In genomic region chr11:6745465-6746015, GRCh38 we compare ENCODE assay signal across 8 cellular contexts. TPM values are rescaled to one million over a fixed set of nuclear protein-coding genes. Genes with fewer than 3 reads are reported as not detected.
DNase-seq lines count a peak whose midpoint lies in the region; ATAC-seq and TF ChIP-seq lines count a peak whose summit lies in the region.

No MANE protein-coding gene starts in this region.

- POLR2A ChIA-PET in activated CD4-positive, alpha-beta T cell treated with anti-CD3 and anti-CD28 coated beads for 36 hours (lab: Charles Lee): interaction anchor here (0.7 to 0.9 kb wide), 3 partner anchors 9 to 860 kb away, joined by 3 to 10 read pairs (median 8); partner anchors contain the start of gene MRPL17

- intact Hi-C loops in activated CD4-positive, alpha-beta T cell treated with anti-CD3 and anti-CD28 coated beads for 36 hours (cut with DNase I, micrococcal nuclease): loop anchor here (1.0 to 10.0 kb wide), 7 partner anchors 7 to 767 kb away; partner anchors contain the start of genes ILK (in 2 of the 2), RRP8 (in 2 of the 2), ARFIP2 (in 1 of the 2) and CNGA4 (in 1 of the 2)

- H3K36me3 Mint-ChIP-seq in activated CD4-positive, alpha-beta T cell treated with anti-CD3 and anti-CD28 coated beads for 36 hours (ENCODE audit: low read depth): peaks cover 6% of the 10 kb centered on the region
- H3K36me3 Mint-ChIP-seq in central memory CD8-positive, alpha-beta T cell (ENCODE audit: insufficient read depth): peaks cover 9% of the 10 kb centered on the region

- CTCF ChIA-PET in activated CD4-positive, alpha-beta T cell treated with anti-CD3 and anti-CD28 coated beads for 36 hours (lab: Charles Lee): interaction anchor here (0.6 to 6.4 kb wide), 16 partner anchors 9 to 1160 kb away, joined by 3 to 99 read pairs (median 3); partner anchors contain the start of gene MRPL17

- no peaks in the 10 kb centered on the region for H3K9me3 ChIP-seq in thoracic aorta

- H3K4me1 ChIP-seq in thoracic aorta (ENCODE audit: control insufficient read depth in 1 of 2, low read depth in 2 of 2): no peaks in the 10 kb centered on the region

- no peaks in the 10 kb centered on the region for H3K27me3 Mint-ChIP-seq in activated CD4-positive, alpha-beta T cell treated with anti-CD3 and anti-CD28 coated beads for 36 hours
- H3K27me3 Mint-ChIP-seq in central memory CD8-positive, alpha-beta T cell: no peaks in the 10 kb centered on the region

- H3K4me1 Mint-ChIP-seq in activated CD4-positive, alpha-beta T cell treated with anti-CD3 and anti-CD28 coated beads for 36 hours: peaks cover 36% of the 10 kb centered on the region
- peaks cover 16% of the 10 kb centered on the region for H3K4me1 Mint-ChIP-seq in central memory CD8-positive, alpha-beta T cell

- H3K27me3 ChIP-seq in thoracic aorta (replicated peaks; ENCODE audit: insufficient read depth): no peaks in the 10 kb centered on the region

- H3K36me3 ChIP-seq in thoracic aorta: no peaks in the 10 kb centered on the region

- TF ChIP-seq CTCF in thoracic aorta (IDR thresholded peaks at IDR 0.05): no peak

- H3K27ac Mint-ChIP-seq in activated CD4-positive, alpha-beta T cell treated with anti-CD3 and anti-CD28 coated beads for 36 hours: no peak overlapping the region
- no peak overlapping the region for H3K27ac Mint-ChIP-seq in central memory CD8-positive, alpha-beta T cell (ENCODE audit: low read depth)

- no peaks in the 10 kb centered on the region for H3K9me3 Mint-ChIP-seq in activated CD4-positive, alpha-beta T cell treated with anti-CD3 and anti-CD28 coated beads for 36 hours (ENCODE audit: low read depth)
- no peaks in the 10 kb centered on the region for H3K9me3 Mint-ChIP-seq in central memory CD8-positive, alpha-beta T cell

- H3K27ac ChIP-seq in thoracic aorta: peak overlapping the region in 1 of 2 donors; percentile 49

- no peak for DNase-seq in activated CD4-positive, alpha-beta T cell treated with anti-CD3 and anti-CD28 coated beads for 36 hours
- no peak for DNase-seq in activated CD4-positive, alpha-beta T cell treated with anti-CD3 and anti-CD28 coated beads for 4 hours
- no peak for DNase-seq in central memory CD8-positive, alpha-beta T cell (ENCODE audit: low spot score in 2 of 2)
- DNase-seq in thoracic aorta (ENCODE audit: low spot score) (no peak), HuH-7.5 (ENCODE audit: low spot score) (no peak), activated gamma-delta T cell (lab: John Stamatoyannopoulos, UW) (no peak)
- no peak for DNase-seq in stimulated activated CD4-positive, alpha-beta T cell treated with anti-CD3 and anti-CD28 coated beads, Interleukin-1b, Interleukin-23, amount 100 ng/mL, for 48 hours

- H3K4me3 ChIP-seq in thoracic aorta: peak overlapping the region; percentile 65

- peak; percentile 27 for ATAC-seq in activated CD4-positive, alpha-beta T cell treated with anti-CD3 and anti-CD28 coated beads for 36 hours
- peak; percentile 59 for ATAC-seq in HG02885 (IDR thresholded peaks at IDR 0.05; ENCODE audit: poor library complexity, unreplicated experiment)
- ATAC-seq in central memory CD8-positive, alpha-beta T cell (replicated peaks; ENCODE audit: extremely low read depth, poor library complexity, severe bottlenecking): peak; percentile 55
- no peak for ATAC-seq in thoracic aorta (ENCODE audit: insufficient number of reproducible peaks, low FRiP score, low read depth)

- H3K4me3 Mint-ChIP-seq in activated CD4-positive, alpha-beta T cell treated with anti-CD3 and anti-CD28 coated beads for 36 hours: no peak overlapping the region
- no peak overlapping the region for H3K4me3 Mint-ChIP-seq in central memory CD8-positive, alpha-beta T cell

RNA-seq across cellular contexts. Expression of gene OR2AG2, which starts 26.2 kb away (rescaled TPM):
- total RNA-seq in activated CD4-positive, alpha-beta T cell treated with anti-CD3 and anti-CD28 coated beads for 36 hours: under 1 TPM; 0.14 to 0.26 TPM
- total RNA-seq in thoracic aorta: under 1 TPM in 1 of 2 donors, not detected in 1; 0.35 TPM

RNA-seq across cellular contexts. Expression of gene OR2AG1, which starts 37.3 kb away (rescaled TPM):
- not detected for total RNA-seq in activated CD4-positive, alpha-beta T cell treated with anti-CD3 and anti-CD28 coated beads for 36 hours
- total RNA-seq in thoracic aorta: not detected

RNA-seq across cellular contexts. Expression of gene OR6A2, which starts 53.9 kb away (rescaled TPM):
- total RNA-seq in activated CD4-positive, alpha-beta T cell treated with anti-CD3 and anti-CD28 coated beads for 36 hours: under 1 TPM; 0.14 to 0.25 TPM
- under 1 TPM in 1 of 2 donors, not detected in 1; 0.35 TPM for total RNA-seq in thoracic aorta
